Comparison of ENCODE assay signal across 1 cellular context in genomic region chrX:30308263-30309138, GRCh38.
TF ChIP-seq lines count a peak whose summit lies in the region.

No MANE protein-coding gene starts in this region.

TF ChIP-seq in H1, 55 proteins besides CTCF, POLR2A, EP300 and RAD21 (continued from another document):
- TF ChIP-seq E2F6 (IDR thresholded peaks at IDR 0.05) (peak; percentile 80), RNF2 (IDR thresholded peaks at IDR 0.05; ENCODE audit: borderline replicate concordance, low read depth, low read length, missing control alignments, poor library complexity, severe bottlenecking) (peak; percentile 45), KDM1A (IDR thresholded peaks at IDR 0.05; ENCODE audit: borderline replicate concordance, low read length) (no peak), EZH2 (IDR thresholded peaks at IDR 0.05; ENCODE audit: low read depth, low read length, severe bottlenecking) (peak; percentile 56)
